In genomic region chr1:228102791-228103620, GRCh38 we compare ENCODE assay signal across 8 cellular contexts. TPM values are rescaled to one million over a fixed set of nuclear protein-coding genes. Genes with fewer than 3 reads are reported as not detected.
DNase-seq lines count a peak whose midpoint lies in the region; ATAC-seq and TF ChIP-seq lines count a peak whose summit lies in the region.

Gene C1orf35 (minus strand): TSS chr1:228103325. CDS start chr1:228103227, 98 bp downstream.

- intact Hi-C loops in Caco-2 (cut with micrococcal nuclease; ENCODE audit: unreplicated experiment) = loop anchor here (10.0 kb wide), 1 partner anchor 618 kb away; no protein-coding TSS in a partner anchor

- peak within 1 kb of the TSS; percentile 98 for H3K4me3 ChIP-seq in Caco-2 (ENCODE audit: low read depth, low read length)

- ATAC-seq in GM21390 (IDR thresholded peaks at IDR 0.05; ENCODE audit: unreplicated experiment) (peak; percentile 70), memory B cell (ENCODE audit: low read depth) (peak; percentile 85)
- ATAC-seq in effector memory CD8-positive, alpha-beta T cell (replicated peaks) = peak; percentile 71

- H3K9me3 Mint-ChIP-seq in Caco-2 (ENCODE audit: unreplicated experiment) (no peaks in the 10 kb centered on the region), memory B cell (no peaks in the 10 kb centered on the region)
- H3K9me3 Mint-ChIP-seq in effector memory CD8-positive, alpha-beta T cell = no peaks in the 10 kb centered on the region

- TF ChIP-seq CTCF in Caco-2 (IDR thresholded peaks at IDR 0.05; ENCODE audit: insufficient read depth in 1 of 2, low read depth in 1 of 2, low read length in 1 of 2, severe bottlenecking in 1 of 2, unreplicated experiment in 1 of 2) = no peak

- BruUV-seq in Caco-2 (replicated peaks; lab: Mats Ljungman, UMichigan) = TSS peak; percentile 16

- peak; percentile 95 to 97 for DNase-seq in Caco-2
- DNase-seq in HUDEP-2 (lab: John Stamatoyannopoulos, UW; ENCODE audit: unreplicated experiment in 76 of 76) = peak in 74 of 76 experiments; percentile 46 to 93 (median 86)
- peak; percentile 92 for DNase-seq in NOMO-1 treated with dmso at 0.1 percent for 144 hours (lab: John Stamatoyannopoulos, UW; ENCODE audit: unreplicated experiment)
- DNase-seq in activated CD8-positive, alpha-beta memory T cell treated with anti-CD3 and anti-CD28 coated beads for 4 hours (ENCODE audit: low read depth in 2 of 2) = peak; percentile 88
- peak; percentile 89 to 92 (median 91) for DNase-seq in effector memory CD8-positive, alpha-beta T cell
- DNase-seq in memory B cell (ENCODE audit: low spot score in 2 of 2) = peak; percentile 88 to 89
- DNase-seq in stimulated activated CD8-positive, alpha-beta memory T cell treated with anti-CD3 and anti-CD28 coated beads, Interleukin-12 subunit alpha, Interleukin-12 subunit beta, amount 100 ng/mL, for 24 hours (ENCODE audit: extremely low read depth) = peak; percentile 90

- no peaks in the 10 kb centered on the region for H3K27me3 ChIP-seq in Caco-2 (replicated peaks; ENCODE audit: control insufficient read depth, insufficient read depth, low read length)

- H3K27ac Mint-ChIP-seq in Caco-2 (ENCODE audit: unreplicated experiment) (peak within 1 kb of the TSS; percentile 97), memory B cell (peak within 1 kb of the TSS; percentile 96)
- H3K27ac Mint-ChIP-seq in effector memory CD8-positive, alpha-beta T cell = peak within 1 kb of the TSS; percentile 94 to 96

- H3K4me1 ChIP-seq in Caco-2 = peaks cover 23% of the 10 kb centered on the region

- H3K4me3 Mint-ChIP-seq in Caco-2 (ENCODE audit: unreplicated experiment) (peak within 1 kb of the TSS; percentile 93), memory B cell (peak within 1 kb of the TSS; percentile 97)
- H3K4me3 Mint-ChIP-seq in effector memory CD8-positive, alpha-beta T cell = peak within 1 kb of the TSS; percentile 91 to 92

- POLR2A ChIA-PET in Caco-2 (lab: Charles Lee) = no interaction called here

- H3K4me1 Mint-ChIP-seq in Caco-2 (ENCODE audit: low read depth, unreplicated experiment) (peaks cover 14% of the 10 kb centered on the region), memory B cell (peaks cover 19% of the 10 kb centered on the region)
- peaks cover 14 to 21% of the 10 kb centered on the region in 2 donors for H3K4me1 Mint-ChIP-seq in effector memory CD8-positive, alpha-beta T cell (ENCODE audit: low read depth in 2 of 2)

- peaks cover 4% of the 10 kb centered on the region; the same call in 1 of the 2 replicates for H3K36me3 ChIP-seq in Caco-2 (ENCODE audit: control insufficient read depth, insufficient read depth, low read length)

- H3K36me3 Mint-ChIP-seq in Caco-2 (ENCODE audit: insufficient read depth, unreplicated experiment) = peaks cover 60% of the 10 kb centered on the region
- H3K36me3 Mint-ChIP-seq in effector memory CD8-positive, alpha-beta T cell (ENCODE audit: insufficient read depth) = peaks cover 68% of the 10 kb centered on the region
- H3K36me3 Mint-ChIP-seq in memory B cell = peaks cover 10% of the 10 kb centered on the region

- CTCF ChIA-PET in Caco-2 (lab: Charles Lee) = no interaction called here

- no peaks in the 10 kb centered on the region for H3K9me3 ChIP-seq in Caco-2

- H3K27me3 Mint-ChIP-seq in Caco-2 (ENCODE audit: insufficient read depth, unreplicated experiment) (no peaks in the 10 kb centered on the region), memory B cell (no peaks in the 10 kb centered on the region)
- H3K27me3 Mint-ChIP-seq in effector memory CD8-positive, alpha-beta T cell = no peaks in the 10 kb centered on the region

RNA-seq across cellular contexts. Expression of gene C1orf35, which starts in this region (rescaled TPM):
- total RNA-seq in Caco-2 (2022) = 34.2 and 34.5 TPM in 2 replicates

Comparison
In these comparisons a context has a peak if more than half of its experiments do, and no peak if none do; other contexts are left out.
1. Peak in every context shown above with its lines: DNase-seq, ATAC-seq and H3K4me3 ChIP-seq.